In the genomic region with DNA sequence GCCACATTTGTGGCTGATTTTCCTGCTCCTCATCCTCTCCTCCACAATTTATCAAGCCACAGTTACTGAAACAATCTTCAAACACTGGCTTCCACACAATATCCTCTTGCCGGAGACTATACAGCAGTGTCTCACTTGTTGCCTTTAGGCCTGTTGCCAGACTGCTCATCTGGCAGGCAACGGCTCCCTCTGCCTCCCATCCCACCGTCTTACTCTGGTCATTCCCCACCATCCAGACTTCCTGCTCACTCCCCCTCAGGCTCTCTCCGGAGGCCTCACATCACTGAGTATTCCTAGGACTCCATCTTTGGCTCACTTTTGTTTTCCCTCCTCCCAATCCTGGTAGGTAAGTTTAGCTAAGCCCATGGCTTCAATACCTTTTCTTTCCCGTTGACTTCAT, we compare ENCODE assay signal across 23 cellular contexts.
DNase-seq lines count a peak whose midpoint lies in the region; ATAC-seq and TF ChIP-seq lines count a peak whose summit lies in the region.
"Had no signal": no experiment of that assay in that cellular context is flagged by ENCODE, and none has a peak within 500 bp of the region (broad histone marks: within the 10 kb centered on the region; RNA-seq: fewer than 3 reads in every experiment).

No MANE protein-coding gene starts in this region.

- TF ChIP-seq EP300 in SK-N-SH (IDR thresholded peaks at IDR 0.05; ENCODE audit: borderline replicate concordance in 1 of 2, low read depth in 1 of 2, low read length in 1 of 2): no peak

- H3K27me3 Mint-ChIP-seq in stimulated activated memory B cell treated with anti-CD40 and anti-IgM and Interleukin-4, amounts not matched to agents 10 μg/mL and 1 μg/mL and 100 μg/mL, for 72 hours: peaks cover 3% of the 10 kb centered on the region
- H3K27me3 Mint-ChIP-seq: stimulated activated naive CD8-positive, alpha-beta T cell treated with anti-CD3 and anti-CD28 coated beads, Interleukin-15, Interleukin-2, amounts not matched to agents 100 ng/mL and 50 ng/mL, for 24 hours had no signal

- H3K79me2 ChIP-seq in SK-N-SH (ENCODE audit: insufficient read depth): no peaks in the 10 kb centered on the region

- CTCF ChIA-PET in SK-N-SH (lab: Yijun Ruan, JAX): interaction anchor here (1.0 to 1.9 kb wide), 4 partner anchors 42 to 155 kb away, joined by 3 to 6 read pairs (median 3); no protein-coding TSS in a partner anchor

- H3K9me2 ChIP-seq in SK-N-SH: no peaks in the 10 kb centered on the region

- POLR2A ChIA-PET in SK-N-SH (lab: Yijun Ruan, JAX): no interaction called here

- H3K9ac ChIP-seq in SK-N-SH: no peak overlapping the region
- H3K9ac ChIP-seq: GM23248 had no signal

- DNase-seq in SK-N-SH (peak; percentile 18), NCI-H69 (lab: John Stamatoyannopoulos, UW) (peak; percentile 1), iPS DF 19.7 (ENCODE audit: low read depth, low spot score) (peak; percentile 20), Peyer's patch (no peak)
- DNase-seq in activated CD8-positive, alpha-beta memory T cell treated with anti-CD3 and anti-CD28 coated beads, Interleukin-2, amount 50 U/mL, for 48 hours: no peak
- DNase-seq: BE2C, dorsolateral prefrontal cortex, NCI-H1048, T-helper 2 cell had no signal

- H3K4me3 ChIP-seq in SK-N-SH (ENCODE audit: low read depth in 2 of 2, low read length in 1 of 2) (no peak overlapping the region), Peyer's patch (no peak overlapping the region)
- H3K4me3 ChIP-seq: ascending aorta, dorsolateral prefrontal cortex, GM23248, lung, smooth muscle cell, tibial nerve had no signal

- H3K4me2 ChIP-seq in SK-N-SH: no peak overlapping the region
- H3K4me2 ChIP-seq: smooth muscle cell had no signal

- no peaks in the 10 kb centered on the region for H3K4me1 Mint-ChIP-seq in stimulated activated memory B cell treated with anti-CD40 and anti-IgM and Interleukin-4, amounts not matched to agents 10 μg/mL and 1 μg/mL and 100 μg/mL, for 72 hours
- H3K4me1 Mint-ChIP-seq: activated T-helper 17 cell treated with anti-CD3 and anti-CD28 coated beads, Interleukin-2, amount 50 U/mL, for 72 hours; central memory CD8-positive, alpha-beta T cell had no signal

- no peaks in the 10 kb centered on the region for H3K36me3 Mint-ChIP-seq in stimulated activated memory B cell treated with anti-CD40 and anti-IgM and Interleukin-4, amounts not matched to agents 10 μg/mL and 1 μg/mL and 100 μg/mL, for 72 hours
- H3K36me3 Mint-ChIP-seq: activated naive CD4-positive, alpha-beta T cell treated with anti-CD3 and anti-CD28 coated beads, Interleukin-2, amount 50 U/mL, for 72 hours had no signal

- H3K9me3 Mint-ChIP-seq in stimulated activated memory B cell treated with anti-CD40 and anti-IgM and Interleukin-4, amounts not matched to agents 10 μg/mL and 1 μg/mL and 100 μg/mL, for 72 hours: no peaks in the 10 kb centered on the region
- H3K9me3 Mint-ChIP-seq: activated naive CD4-positive, alpha-beta T cell treated with anti-CD3 and anti-CD28 coated beads, Interleukin-2, amount 50 U/mL, for 72 hours; activated T-helper 17 cell treated with anti-CD3 and anti-CD28 coated beads, Interleukin-2, amount 50 U/mL, for 72 hours; central memory CD8-positive, alpha-beta T cell; stimulated activated naive CD8-positive, alpha-beta T cell treated with anti-CD3 and anti-CD28 coated beads, Interleukin-15, Interleukin-2, amounts not matched to agents 100 ng/mL and 50 ng/mL, for 24 hours had no signal

- TF ChIP-seq RAD21 in SK-N-SH (IDR thresholded peaks at IDR 0.05; ENCODE audit: low read length): peak; percentile 55

- H3K4me1 ChIP-seq in SK-N-SH (ENCODE audit: control insufficient read depth in 1 of 2, insufficient read depth in 2 of 2, low read depth in 1 of 2, low read length in 1 of 2) (peaks cover 0 to 14% of the 10 kb centered on the region in 2 experiments; a peak in 2 of 4 replicates), Peyer's patch (no peaks in the 10 kb centered on the region)
- H3K4me1 ChIP-seq: ascending aorta, BE2C had no signal

- TF ChIP-seq POLR2A in Peyer's patch (IDR thresholded peaks at IDR 0.05): no peak

- no peak overlapping the region for H3K4me3 Mint-ChIP-seq in stimulated activated memory B cell treated with anti-CD40 and anti-IgM and Interleukin-4, amounts not matched to agents 10 μg/mL and 1 μg/mL and 100 μg/mL, for 72 hours
- H3K4me3 Mint-ChIP-seq: activated T-helper 17 cell treated with anti-CD3 and anti-CD28 coated beads, Interleukin-2, amount 50 U/mL, for 72 hours; central memory CD8-positive, alpha-beta T cell; stimulated activated naive CD8-positive, alpha-beta T cell treated with anti-CD3 and anti-CD28 coated beads, Interleukin-15, Interleukin-2, amounts not matched to agents 100 ng/mL and 50 ng/mL, for 24 hours had no signal

- H3K27ac ChIP-seq in SK-N-SH (ENCODE audit: low read depth in 2 of 2, low read length in 1 of 2) (no peak overlapping the region), Peyer's patch (no peak overlapping the region)
- H3K27ac ChIP-seq: ascending aorta, dorsolateral prefrontal cortex, GM23248, neutrophil, tibial nerve had no signal

- H3K27me3 ChIP-seq in SK-N-SH (ENCODE audit: insufficient read depth): no peaks in the 10 kb centered on the region
- no peaks in the 10 kb centered on the region for H3K27me3 ChIP-seq in Peyer's patch
- H3K27me3 ChIP-seq: ascending aorta, BE2C, neutrophil, tibial nerve had no signal

- H2AFZ ChIP-seq in SK-N-SH (ENCODE audit: low read depth): no peak overlapping the region
- H2AFZ ChIP-seq: GM23248 had no signal

- WGBS in SK-N-SH (ENCODE audit: low lambda C conversion rate): 4% methylated on average over 5 of the region's 5 CpGs

- H3K36me3 ChIP-seq in SK-N-SH (replicated peaks in 1 of 2; ENCODE audit: control insufficient read depth in 1 of 2, insufficient read depth in 2 of 2, low read length in 1 of 2) (no peaks in the 10 kb centered on the region), Peyer's patch (no peaks in the 10 kb centered on the region)
- H3K36me3 ChIP-seq: ascending aorta, BE2C, neutrophil, tibial nerve had no signal

- H3K9me3 ChIP-seq in SK-N-SH (no peaks in the 10 kb centered on the region), Peyer's patch (no peaks in the 10 kb centered on the region)
- H3K9me3 ChIP-seq: ascending aorta, BE2C, neutrophil, tibial nerve had no signal

- ATAC-seq in SK-N-SH treated with all-trans-retinoic acid at 6 μM for 48 hours: no peak
- ATAC-seq in stimulated activated memory B cell treated with anti-CD40 and anti-IgM and Interleukin-4, amounts not matched to agents 10 μg/mL and 1 μg/mL and 100 μg/mL, for 72 hours: peak; percentile 50
- ATAC-seq in HG02678 (IDR thresholded peaks at IDR 0.05; ENCODE audit: unreplicated experiment): no peak
- ATAC-seq: activated naive CD4-positive, alpha-beta T cell treated with anti-CD3 and anti-CD28 coated beads, Interleukin-2, amount 50 U/mL, for 72 hours; activated T-helper 17 cell treated with anti-CD3 and anti-CD28 coated beads, Interleukin-2, amount 50 U/mL, for 72 hours; HepG2 had no signal

- TF ChIP-seq CTCF in SK-N-SH (IDR thresholded peaks at IDR 0.05): no peak
- no peak for TF ChIP-seq CTCF in Peyer's patch (IDR thresholded peaks at IDR 0.05)

- H4K20me1 ChIP-seq in SK-N-SH (ENCODE audit: insufficient read depth): no peaks in the 10 kb centered on the region

- no peak overlapping the region for H3K27ac Mint-ChIP-seq in stimulated activated memory B cell treated with anti-CD40 and anti-IgM and Interleukin-4, amounts not matched to agents 10 μg/mL and 1 μg/mL and 100 μg/mL, for 72 hours
- H3K27ac Mint-ChIP-seq: activated naive CD4-positive, alpha-beta T cell treated with anti-CD3 and anti-CD28 coated beads, Interleukin-2, amount 50 U/mL, for 72 hours; activated T-helper 17 cell treated with anti-CD3 and anti-CD28 coated beads, Interleukin-2, amount 50 U/mL, for 72 hours; stimulated activated naive CD8-positive, alpha-beta T cell treated with anti-CD3 and anti-CD28 coated beads, Interleukin-15, Interleukin-2, amounts not matched to agents 100 ng/mL and 50 ng/mL, for 24 hours had no signal

- no peaks in the 10 kb centered on the region for H3F3A ChIP-seq in SK-N-SH (replicated peaks; ENCODE audit: insufficient read depth)

TF ChIP-seq in SK-N-SH, 30 proteins besides CTCF, POLR2A, EP300 and RAD21:
- TF ChIP-seq TAF1 (IDR thresholded peaks at IDR 0.05; ENCODE audit: borderline replicate concordance, low read depth, low read length): no peak
- TF ChIP-seq SMC3 (IDR thresholded peaks at IDR 0.05; ENCODE audit: low read depth, low read length): peak; percentile 10; the same call in 1 of the 2 replicates

TF ChIP-seq in SK-N-SH treated with all-trans-retinoic acid at 6 μM for 48 hours, 23 proteins besides CTCF, POLR2A, EP300 and RAD21 (continues in another document):
- TF ChIP-seq BACH2 (CRISPR knock-in tag; IDR thresholded peaks at IDR 0.05; ENCODE audit: borderline replicate concordance) (no peak), GLIS3 (CRISPR knock-in tag; IDR thresholded peaks at IDR 0.05) (no peak), OSR1 (CRISPR knock-in tag; IDR thresholded peaks at IDR 0.05) (no peak), ZNF70 (CRISPR knock-in tag; IDR thresholded peaks at IDR 0.05) (no peak)
- TF ChIP-seq, protein P1, sequence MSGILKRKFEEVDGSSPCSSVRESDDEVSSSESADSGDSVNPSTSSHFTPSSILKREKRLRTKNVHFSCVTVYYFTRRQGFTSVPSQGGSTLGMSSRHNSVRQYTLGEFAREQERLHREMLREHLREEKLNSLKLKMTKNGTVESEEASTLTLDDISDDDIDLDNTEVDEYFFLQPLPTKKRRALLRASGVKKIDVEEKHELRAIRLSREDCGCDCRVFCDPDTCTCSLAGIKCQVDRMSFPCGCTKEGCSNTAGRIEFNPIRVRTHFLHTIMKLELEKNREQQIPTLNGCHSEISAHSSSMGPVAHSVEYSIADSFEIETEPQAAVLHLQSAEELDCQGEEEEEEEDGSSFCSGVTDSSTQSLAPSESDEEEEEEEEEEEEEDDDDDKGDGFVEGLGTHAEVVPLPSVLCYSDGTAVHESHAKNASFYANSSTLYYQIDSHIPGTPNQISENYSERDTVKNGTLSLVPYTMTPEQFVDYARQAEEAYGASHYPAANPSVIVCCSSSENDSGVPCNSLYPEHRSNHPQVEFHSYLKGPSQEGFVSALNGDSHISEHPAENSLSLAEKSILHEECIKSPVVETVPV (CRISPR knock-in tag; IDR thresholded peaks at IDR 0.05): no peak

Comparison
In these comparisons a context has a peak if more than half of its experiments do, and no peak if none do; other contexts are left out.
1. DNase-seq: peak in SK-N-SH (single experiment), NCI-H69 (single experiment) and iPS DF 19.7 (single experiment); none in Peyer's patch (0 of 3) and activated CD8-positive, alpha-beta memory T cell treated with anti-CD3 and anti-CD28 coated beads, Interleukin-2, amount 50 U/mL, for 48 hours (single experiment).